Comparison of ENCODE assay signal across 1 cellular context in the genomic region with DNA sequence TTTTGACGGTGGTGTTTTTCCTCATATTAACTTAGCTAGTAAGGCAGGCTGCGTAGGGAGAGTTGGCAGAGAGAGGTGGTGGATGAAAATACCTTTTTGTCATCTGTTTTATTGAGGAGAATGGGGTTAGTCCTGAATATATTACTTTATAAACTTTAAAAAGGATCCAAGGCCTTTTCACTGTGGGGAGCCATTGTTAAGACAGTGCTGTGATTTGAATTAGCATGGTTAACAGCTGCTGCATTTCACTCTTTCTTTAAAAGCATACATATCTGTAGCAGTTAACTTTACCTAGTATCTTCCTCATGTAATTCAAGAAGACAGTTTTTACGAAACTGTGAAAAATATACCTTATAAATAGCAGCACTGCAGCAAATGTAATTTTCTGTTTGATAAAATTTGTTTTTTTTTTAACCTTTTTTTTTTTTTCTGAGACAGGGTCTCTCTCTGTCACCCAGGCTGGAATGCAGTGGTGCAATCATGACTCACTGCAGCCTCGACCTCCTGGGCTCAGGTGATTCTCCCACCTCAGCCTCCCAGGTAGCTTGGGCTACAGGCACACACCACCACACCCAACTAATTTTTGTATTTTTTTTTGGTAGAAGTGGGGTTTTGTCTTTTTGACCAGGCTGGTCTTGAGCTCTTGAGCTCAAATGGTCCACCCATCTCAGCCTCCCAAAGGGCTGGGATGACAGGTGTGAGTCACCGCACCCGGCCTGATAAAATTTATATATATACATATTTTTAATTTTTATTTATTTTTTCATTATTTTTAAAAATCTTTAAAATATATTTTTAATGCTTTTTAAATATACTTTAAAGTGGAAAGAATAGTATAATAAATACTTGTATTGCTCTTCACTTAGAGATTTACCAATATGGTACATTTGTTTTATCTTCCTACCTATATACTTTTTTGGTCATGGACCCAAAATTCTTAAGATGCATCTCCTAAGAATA.
TF ChIP-seq lines count a peak whose summit lies in the region.

No MANE protein-coding gene starts in this region.

TF ChIP-seq in GM23338, 12 proteins besides CTCF, POLR2A, EP300 and RAD21:
- TF ChIP-seq CREB1 (CRISPR knock-in tag; IDR thresholded peaks at IDR 0.05; ENCODE audit: low read depth) (peak; percentile 43; the same call in 1 of the 2 replicates), NANOG (IDR thresholded peaks at IDR 0.05; ENCODE audit: borderline replicate concordance) (peak; percentile 79)
- TF ChIP-seq, protein P1, sequence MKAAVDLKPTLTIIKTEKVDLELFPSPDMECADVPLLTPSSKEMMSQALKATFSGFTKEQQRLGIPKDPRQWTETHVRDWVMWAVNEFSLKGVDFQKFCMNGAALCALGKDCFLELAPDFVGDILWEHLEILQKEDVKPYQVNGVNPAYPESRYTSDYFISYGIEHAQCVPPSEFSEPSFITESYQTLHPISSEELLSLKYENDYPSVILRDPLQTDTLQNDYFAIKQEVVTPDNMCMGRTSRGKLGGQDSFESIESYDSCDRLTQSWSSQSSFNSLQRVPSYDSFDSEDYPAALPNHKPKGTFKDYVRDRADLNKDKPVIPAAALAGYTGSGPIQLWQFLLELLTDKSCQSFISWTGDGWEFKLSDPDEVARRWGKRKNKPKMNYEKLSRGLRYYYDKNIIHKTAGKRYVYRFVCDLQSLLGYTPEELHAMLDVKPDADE (IDR thresholded peaks at IDR 0.05) = no peak
